ENCODE assay signal across 22 cellular contexts in genomic region chr12:55499231-55499630, GRCh38. TPM values are rescaled to one million over a fixed set of nuclear protein-coding genes. Genes with fewer than 3 reads are reported as not detected.
"Had no signal": no experiment of that assay in that cellular context is flagged by ENCODE, and none has a peak within 500 bp of the region (broad histone marks: within the 10 kb centered on the region; RNA-seq: fewer than 3 reads in every experiment).

No MANE protein-coding gene starts in this region.

- H3K36me3 ChIP-seq: thoracic aorta, upper lobe of left lung had no signal

- ATAC-seq: activated T-helper 17 cell treated with anti-CD3 and anti-CD28 coated beads, Interleukin-2, amount 50 U/mL, for 72 hours had no signal

- H3K27ac ChIP-seq: thoracic aorta, upper lobe of left lung had no signal

- H3K4me3 ChIP-seq: thoracic aorta, upper lobe of left lung had no signal

- H3K4me1 ChIP-seq: upper lobe of left lung had no signal

- H3K9me3 Mint-ChIP-seq: activated naive CD8-positive, alpha-beta T cell treated with anti-CD3 and anti-CD28 coated beads for 36 hours; activated T-cell treated with anti-CD3 and anti-CD28 coated beads, Interleukin-2, amount 50 U/mL, for 24 hours; activated T-helper 17 cell treated with anti-CD3 and anti-CD28 coated beads, Interleukin-2, amount 50 U/mL, for 72 hours; dendritic cell treated with granulocyte-macrophage colony-stimulating factor and Interleukin-4, amounts not matched to agents 40 ng/mL and 50 ng/mL, for 4 days had no signal

- H3K36me3 Mint-ChIP-seq: activated naive CD8-positive, alpha-beta T cell treated with anti-CD3 and anti-CD28 coated beads for 36 hours had no signal

- H3K4me3 Mint-ChIP-seq: activated naive CD8-positive, alpha-beta T cell treated with anti-CD3 and anti-CD28 coated beads for 36 hours; activated T-cell treated with anti-CD3 and anti-CD28 coated beads, Interleukin-2, amount 50 U/mL, for 24 hours; activated T-helper 17 cell treated with anti-CD3 and anti-CD28 coated beads, Interleukin-2, amount 50 U/mL, for 72 hours; dendritic cell treated with granulocyte-macrophage colony-stimulating factor and Interleukin-4, amounts not matched to agents 40 ng/mL and 50 ng/mL, for 4 days had no signal

- H3K27ac Mint-ChIP-seq: activated naive CD8-positive, alpha-beta T cell treated with anti-CD3 and anti-CD28 coated beads for 36 hours; activated T-cell treated with anti-CD3 and anti-CD28 coated beads, Interleukin-2, amount 50 U/mL, for 24 hours; activated T-helper 17 cell treated with anti-CD3 and anti-CD28 coated beads, Interleukin-2, amount 50 U/mL, for 72 hours; dendritic cell treated with granulocyte-macrophage colony-stimulating factor and Interleukin-4, amounts not matched to agents 40 ng/mL and 50 ng/mL, for 4 days had no signal

- H3K27me3 ChIP-seq: upper lobe of left lung had no signal

- H3K9me3 ChIP-seq: thoracic aorta, upper lobe of left lung had no signal

- H3K4me1 Mint-ChIP-seq: activated naive CD8-positive, alpha-beta T cell treated with anti-CD3 and anti-CD28 coated beads for 36 hours had no signal

- DNase-seq: activated CD8-positive, alpha-beta memory T cell treated with anti-CD3 and anti-CD28 coated beads, Interleukin-2, amount 50 U/mL, for 4 hours; activated naive CD8-positive, alpha-beta T cell treated with anti-CD3 and anti-CD28 coated beads for 36 hours; activated T-cell treated with anti-CD3 and anti-CD28 coated beads, Interleukin-2, amount 50 U/mL, for 24 hours; effector CD4-positive, alpha-beta T cell; glutamatergic neuron; hippocampal formation; stimulated activated CD4-positive, alpha-beta T cell treated with anti-CD3 and anti-CD28 coated beads, Interleukin-2, amount 100 ng/mL, for 48 hours; stimulated activated CD8-positive, alpha-beta memory T cell treated with anti-CD3 and anti-CD28 coated beads, Interleukin-4, amount 100 ng/mL, for 48 hours; stimulated activated naive CD4-positive, alpha-beta T cell; T-helper 1 cell; T-helper 9 cell; upper lobe of left lung had no signal

RNA-seq across cellular contexts. Expression of gene OR6C68, which starts 7.1 kb away (rescaled TPM):
- total RNA-seq: activated naive CD8-positive, alpha-beta T cell treated with anti-CD3 and anti-CD28 coated beads for 36 hours; activated T-helper 17 cell treated with anti-CD3 and anti-CD28 coated beads, Interleukin-2, amount 50 U/mL, for 72 hours; cardiac septum; liver; omental fat pad; posterior vena cava; thoracic aorta; upper lobe of left lung had no signal
- polyA plus RNA-seq: esophagus, liver, neural cell had no signal

RNA-seq across cellular contexts. Expression of gene OR6C70, which starts 29.3 kb away (rescaled TPM):
- total RNA-seq: activated naive CD8-positive, alpha-beta T cell treated with anti-CD3 and anti-CD28 coated beads for 36 hours; activated T-helper 17 cell treated with anti-CD3 and anti-CD28 coated beads, Interleukin-2, amount 50 U/mL, for 72 hours; cardiac septum; liver; mononuclear cell; omental fat pad; posterior vena cava; thoracic aorta; upper lobe of left lung had no signal
- polyA plus RNA-seq: esophagus, liver, neural cell had no signal

RNA-seq across cellular contexts. Expression of gene OR6C4, which starts 50.2 kb away (rescaled TPM):
- total RNA-seq: activated naive CD8-positive, alpha-beta T cell treated with anti-CD3 and anti-CD28 coated beads for 36 hours; activated T-helper 17 cell treated with anti-CD3 and anti-CD28 coated beads, Interleukin-2, amount 50 U/mL, for 72 hours; cardiac septum; liver; mononuclear cell; omental fat pad; posterior vena cava; thoracic aorta; upper lobe of left lung had no signal
- polyA plus RNA-seq: esophagus, liver, neural cell had no signal

RNA-seq across cellular contexts. Expression of gene OR6C2, which starts 55.4 kb away (rescaled TPM):
- total RNA-seq: activated naive CD8-positive, alpha-beta T cell treated with anti-CD3 and anti-CD28 coated beads for 36 hours; activated T-helper 17 cell treated with anti-CD3 and anti-CD28 coated beads, Interleukin-2, amount 50 U/mL, for 72 hours; cardiac septum; liver; mononuclear cell; omental fat pad; posterior vena cava; thoracic aorta had no signal
- polyA plus RNA-seq: liver, neural cell had no signal
